8 cellular contexts compared by ENCODE assay signal in the genomic region with DNA sequence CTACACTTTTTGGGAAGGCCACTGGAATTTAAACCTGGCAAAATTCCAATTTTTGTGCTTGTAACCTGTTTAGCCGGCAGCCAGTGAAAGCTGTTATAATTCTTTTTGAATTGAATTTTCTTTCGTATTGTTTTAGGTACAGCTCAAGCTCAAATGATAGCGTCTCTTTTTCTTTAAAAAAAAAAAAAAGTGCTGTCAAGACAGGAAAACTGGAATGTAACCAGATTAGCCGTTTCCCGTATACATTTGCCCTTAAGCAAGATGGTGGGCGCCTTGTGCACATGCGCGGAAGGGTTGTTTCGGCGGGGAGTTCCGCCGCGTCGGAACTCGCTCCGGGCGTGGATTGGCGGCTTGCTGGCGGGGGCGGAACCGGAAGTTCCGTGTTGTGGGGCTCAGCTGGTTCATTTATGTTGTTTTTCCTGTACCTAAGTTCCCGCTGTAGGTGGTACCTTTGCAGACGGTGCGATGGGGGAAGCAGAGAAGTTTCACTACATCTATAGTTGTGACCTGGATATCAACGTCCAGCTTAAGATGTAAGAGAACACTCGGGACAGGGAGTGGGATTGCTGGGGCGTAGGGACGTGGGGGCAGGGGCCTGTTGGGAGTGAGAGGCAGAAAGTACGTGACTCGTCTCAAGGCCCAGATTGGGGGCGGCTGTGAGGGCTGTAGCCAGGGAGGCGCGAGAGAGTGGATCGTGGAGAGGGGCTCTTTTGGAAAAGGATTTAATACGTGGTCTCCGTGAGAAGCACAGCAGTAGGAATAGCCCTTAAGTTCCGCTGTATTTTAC. TPM values are rescaled to one million over a fixed set of nuclear protein-coding genes. Genes with fewer than 3 reads are reported as not detected.
DNase-seq lines count a peak whose midpoint lies in the region; TF ChIP-seq lines count a peak whose summit lies in the region.

A gene (plus strand): TSS at position 408 of the 787 bp plus-strand sequence. CDS start 58 bp downstream, at position 466.

- DNase-seq in GF-D8 (lab: John Stamatoyannopoulos, UW) = peak; percentile 97
- peak; percentile 83 for DNase-seq in HEK293T (ENCODE audit: extremely low spot score)
- DNase-seq in MV-4-11 (lab: John Stamatoyannopoulos, UW) = peak; percentile 97
- DNase-seq in SK-MEL-5 (ENCODE audit: low read depth, low spot score) = peak; percentile 95
- DNase-seq in activated naive CD4-positive, alpha-beta T cell treated with Interleukin-2 at 50 U/mL for 16 hours = peak; percentile 98
- peak; percentile 94 for DNase-seq in foreskin melanocyte

- H2AFZ ChIP-seq in neuron (ENCODE audit: low read depth, low read length) = peak within 1 kb of the TSS; percentile 98

- POLR2A ChIA-PET in HEK293T (lab: Yijun Ruan, JAX) = interaction anchor here (0.6 to 0.9 kb wide), 2 partner anchors 10 to 44 kb away, joined by 3 read pairs; no protein-coding TSS in a partner anchor

- H3K4me3 ChIP-seq in neuron (ENCODE audit: low read length) = peak within 1 kb of the TSS; percentile 66
- H3K4me3 ChIP-seq in subcutaneous abdominal adipose tissue (ENCODE audit: low read depth in 1 of 5, low read length in 5 of 5) = peak within 1 kb of the TSS; percentile 89 to 99 (median 98)

- H3K9me3 ChIP-seq in neuron (ENCODE audit: low read length) (no peaks in the 10 kb centered on the region), subcutaneous abdominal adipose tissue (ENCODE audit: control insufficient read depth in 5 of 5, low read length in 5 of 5) (no peaks in the 10 kb centered on the region)

- CTCF ChIA-PET in HEK293T (lab: Yijun Ruan, JAX) = interaction anchor here (0.6 kb wide), 2 partner anchors 14 to 33 kb away, joined by 3 to 5 read pairs; no protein-coding TSS in a partner anchor

- peaks cover 17% of the 10 kb centered on the region for H3K4me1 ChIP-seq in neuron (ENCODE audit: insufficient read depth, low read length)
- peaks cover 0 to 27% (median 23%) of the 10 kb centered on the region in 5 donors for H3K4me1 ChIP-seq in subcutaneous abdominal adipose tissue (ENCODE audit: control insufficient read depth in 5 of 5, insufficient read depth in 5 of 5, low read length in 5 of 5)

- peak within 1 kb of the TSS; percentile 78 for H3K27ac ChIP-seq in subcutaneous abdominal adipose tissue (ENCODE audit: low read depth, low read length)

- peak within 1 kb of the TSS; percentile 83 to 95 (median 93) for H3K9ac ChIP-seq in subcutaneous abdominal adipose tissue (ENCODE audit: low read length in 5 of 5)

- H3K36me3 ChIP-seq in neuron (ENCODE audit: insufficient read depth, low read length) (peaks cover 21% of the 10 kb centered on the region), subcutaneous abdominal adipose tissue (ENCODE audit: control insufficient read depth in 5 of 5, insufficient read depth in 5 of 5, low read length in 5 of 5) (peaks cover 4 to 13% (median 7%) of the 10 kb centered on the region in 5 donors)

- H3K27me3 ChIP-seq in neuron (ENCODE audit: insufficient read depth, low read length) = no peaks in the 10 kb centered on the region
- H3K27me3 ChIP-seq in subcutaneous abdominal adipose tissue (ENCODE audit: control insufficient read depth in 5 of 5, insufficient read depth in 4 of 5, low read length in 5 of 5) = no peaks in the 10 kb centered on the region

- in situ Hi-C loops in SK-MEL-5 (cut with HindIII; ENCODE audit: low pct_unique_long_range_greater_than_20kb, low sequenced_read_pairs) = no loop called here

TF ChIP-seq in HEK293T, 16 proteins besides CTCF, POLR2A, EP300 and RAD21:
- no peak for TF ChIP-seq TARDBP (IDR thresholded peaks at IDR 0.05)
- TF ChIP-seq ELF4 (IDR thresholded peaks at IDR 0.05) = 0 out of 2 replicates have a peak, but pooled peaks have one; percentile 16
- no peak for TF ChIP-seq FOXA1 (IDR thresholded peaks at IDR 0.05)
- peak; percentile 98 for TF ChIP-seq ZNF384 (IDR thresholded peaks at IDR 0.05)
- TF ChIP-seq HDGF (IDR thresholded peaks at IDR 0.05; ENCODE audit: borderline replicate concordance) = no peak
TF ChIP-seq in HEK293T: peak in this region for 2.

RNA-seq across cellular contexts. Expression of the gene that starts here (rescaled TPM):
- total RNA-seq in SK-MEL-5 (2014; rRNA removed; shearing (Covaris generic)) = 60.4 and 68.1 TPM in 2 replicates
- 32.4 and 58.9 TPM in 2 replicates for polyA plus RNA-seq in SK-MEL-5 (2015; cell fraction: cytosol; rRNA removed)
- polyA plus RNA-seq in SK-MEL-5 (2015; cell fraction: nucleus; rRNA removed) = 50.2 and 58.6 TPM in 2 replicates

Comparison
In these comparisons a context has a peak if more than half of its experiments do, and no peak if none do; other contexts are left out.
1. Peak in every context shown above with its lines: DNase-seq, H3K4me3 ChIP-seq and H3K27ac ChIP-seq.